20 cellular contexts compared by ENCODE assay signal in the genomic region with DNA sequence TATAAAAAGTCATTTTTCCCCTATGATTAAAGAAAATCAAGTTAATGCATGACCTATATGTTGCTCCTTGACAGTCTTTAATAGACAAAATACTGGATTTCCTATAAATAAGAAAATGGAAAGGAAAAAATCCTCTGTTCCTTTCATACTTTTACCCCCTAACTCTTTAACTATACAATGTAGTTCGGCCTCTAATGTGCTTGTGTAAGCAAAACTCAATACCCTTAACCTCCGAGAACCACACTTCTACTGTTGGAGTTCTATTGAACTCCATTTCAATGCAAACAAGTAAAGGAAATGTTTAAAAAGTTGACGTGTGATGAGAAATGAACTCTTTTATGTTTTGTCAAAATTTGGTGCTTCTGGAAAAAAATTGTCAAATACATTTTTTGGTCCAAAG. TPM values are rescaled to one million over a fixed set of nuclear protein-coding genes. Genes with fewer than 3 reads are reported as not detected.
A peak's percentile ranks its signal among the peaks of the same experiment; 100 is the strongest.
DNase-seq lines count a peak whose midpoint lies in the region; ATAC-seq and TF ChIP-seq lines count a peak whose summit lies in the region.
"Had no signal": no experiment of that assay in that cellular context is flagged by ENCODE, and none has a peak within 500 bp of the region (broad histone marks: within the 10 kb centered on the region; RNA-seq: fewer than 3 reads in every experiment).

No MANE protein-coding gene starts in this region.

- intact Hi-C loops in psoas muscle (cut with DNase I), result no loop called here

- 66 to 89% (median 70%) methylated on average over 3 of the region's 3 CpGs for WGBS in psoas muscle, 3 donors
- 88% methylated on average over 1 of the region's 3 CpGs for WGBS in mesenchymal stem cell

- no peak overlapping the region for H3K18ac ChIP-seq in mesenchymal stem cell (ENCODE audit: low read depth in 1 of 2, low read length in 2 of 2)

- H3K4ac ChIP-seq in mesenchymal stem cell (ENCODE audit: low read depth in 1 of 2, low read length in 2 of 2), result no peak overlapping the region

- no peak overlapping the region for H2AK5ac ChIP-seq in mesenchymal stem cell (ENCODE audit: low read length, severe bottlenecking)

- no peaks in the 10 kb centered on the region for H4K20me1 ChIP-seq in BLaER1 treated with 17β-estradiol and CSF1 and Interleukin-3, amounts not matched to agents 10 nM and 100 nM
- no peaks in the 10 kb centered on the region for H4K20me1 ChIP-seq in SU-DHL-6 (ENCODE audit: low read depth, low read length)

- no peak overlapping the region for H4K8ac ChIP-seq in mesenchymal stem cell (ENCODE audit: low read length)

- no peak overlapping the region for H2BK15ac ChIP-seq in mesenchymal stem cell (ENCODE audit: low read depth, poor library complexity, severe bottlenecking)

- no peaks in the 10 kb centered on the region for H3K79me2 ChIP-seq in SU-DHL-6 (ENCODE audit: insufficient read depth, low read length)

- H3K4me3 Mint-ChIP-seq in IgD-negative memory B cell, result peak overlapping the region in 3 of 4 donors; percentile 16 to 74 (median 55)
- H3K4me3 Mint-ChIP-seq: T-helper 1 cell treated with Interleukin-12 subunit alpha and Interleukin-12 subunit beta and Interleukin-4 antibody, amounts not matched to agents 30 μg/mL and 1 μg/mL, for 36 hours had no signal

- peaks cover 8% of the 10 kb centered on the region for H3K79me1 ChIP-seq in mesenchymal stem cell (replicated peaks; ENCODE audit: low read length, poor library complexity, severe bottlenecking)

- no peaks in the 10 kb centered on the region for H3K27me3 ChIP-seq in BLaER1 treated with 17β-estradiol and CSF1 and Interleukin-3, amounts not matched to agents 10 nM and 100 nM
- H3K27me3 ChIP-seq in SU-DHL-6 (ENCODE audit: low read length), result no peaks in the 10 kb centered on the region
- H3K27me3 ChIP-seq in psoas muscle (ENCODE audit: insufficient read depth in 3 of 3, low read length in 2 of 3), result no peaks in the 10 kb centered on the region
- H3K27me3 ChIP-seq in mesenchymal stem cell (ENCODE audit: control insufficient read depth in 1 of 2, insufficient read depth in 1 of 2, low read length in 2 of 2), result no peaks in the 10 kb centered on the region
- H3K27me3 ChIP-seq: MG63, Peyer's patch had no signal

- H3F3A ChIP-seq in SU-DHL-6 (ENCODE audit: insufficient read depth), result peaks cover 5% of the 10 kb centered on the region

- H3K9ac ChIP-seq in BLaER1 treated with 17β-estradiol and CSF1 and Interleukin-3, amounts not matched to agents 10 nM and 100 nM, result peak overlapping the region in 6 of 11 experiments; percentile 48 to 83 (median 68); a peak in 9 of 22 replicates
- H3K9ac ChIP-seq in SU-DHL-6 (ENCODE audit: low read length), result no peak overlapping the region
- no peak overlapping the region for H3K9ac ChIP-seq in mesenchymal stem cell (ENCODE audit: low read length)

- no peaks in the 10 kb centered on the region for H3K9me3 Mint-ChIP-seq in IgD-negative memory B cell
- H3K9me3 Mint-ChIP-seq: T-helper 1 cell treated with Interleukin-12 subunit alpha and Interleukin-12 subunit beta and Interleukin-4 antibody, amounts not matched to agents 30 μg/mL and 1 μg/mL, for 36 hours had no signal

- TF ChIP-seq CTCF in SU-DHL-6 (IDR thresholded peaks at IDR 0.05; ENCODE audit: insufficient read depth, low read length, poor library complexity, severe bottlenecking), result no peak
- no peak for TF ChIP-seq CTCF in psoas muscle (IDR thresholded peaks at IDR 0.05)

- H2BK120ac ChIP-seq in mesenchymal stem cell (ENCODE audit: low read depth, low read length), result no peak overlapping the region

- H2AFZ ChIP-seq in SU-DHL-6 (ENCODE audit: low read depth, low read length, severe bottlenecking), result no peak overlapping the region
- H2AFZ ChIP-seq in mesenchymal stem cell (ENCODE audit: low read depth, low read length), result no peak overlapping the region

- DNase-seq in psoas muscle (no peak), DMS114 treated with DMSO at 0.1 percent for 48 hours (lab: John Stamatoyannopoulos, UW; ENCODE audit: unreplicated experiment) (no peak), NCI-H146 (lab: John Stamatoyannopoulos, UW) (no peak), kidney glomerular epithelial cell (lab: John Stamatoyannopoulos, UW) (no peak), mesenchymal stem cell (no peak)
- DNase-seq: DMS79, MG63, NCI-H1048, NCI-H1436, NCI-H2029, NCI-H226, NCI-H510A treated with DMSO at 0.1 percent for 48 hours, NCI-H748 treated with DMSO at 0.1 percent for 48 hours, Peyer's patch had no signal

- no peaks in the 10 kb centered on the region for H3K9me2 ChIP-seq in SU-DHL-6 (replicated peaks; ENCODE audit: insufficient read depth, low read length)

- peaks cover 0 to 6% (median 0%) of the 10 kb centered on the region in 11 experiments; a peak in 5 of 22 replicates for H3K9me3 ChIP-seq in BLaER1 treated with 17β-estradiol and CSF1 and Interleukin-3, amounts not matched to agents 10 nM and 100 nM (replicated peaks in 1 of 11)
- H3K9me3 ChIP-seq in SU-DHL-6 (ENCODE audit: insufficient read depth, low read length) (no peaks in the 10 kb centered on the region), psoas muscle (no peaks in the 10 kb centered on the region), mesenchymal stem cell (ENCODE audit: control insufficient read depth, low read length) (no peaks in the 10 kb centered on the region)
- H3K9me3 ChIP-seq: MG63, Peyer's patch had no signal

- no peak overlapping the region; a peak in 1 of 20 replicates for H3K4me3 ChIP-seq in BLaER1 treated with 17β-estradiol and CSF1 and Interleukin-3, amounts not matched to agents 10 nM and 100 nM
- H3K4me3 ChIP-seq in SU-DHL-6 (ENCODE audit: insufficient read depth, low read length, poor library complexity, severe bottlenecking), result no peak overlapping the region
- H3K4me3 ChIP-seq in psoas muscle, result no peak overlapping the region
- H3K4me3 ChIP-seq in mesenchymal stem cell (ENCODE audit: insufficient read depth in 1 of 2, low read depth in 1 of 2, low read length in 2 of 2), result no peak overlapping the region
- H3K4me3 ChIP-seq: MG63, Peyer's patch had no signal

- peaks cover 18 to 83% (median 60%) of the 10 kb centered on the region in 10 experiments for H3K4me1 ChIP-seq in BLaER1 treated with 17β-estradiol and CSF1 and Interleukin-3, amounts not matched to agents 10 nM and 100 nM
- peaks cover 41% of the 10 kb centered on the region for H3K4me1 ChIP-seq in psoas muscle
- H3K4me1 ChIP-seq in mesenchymal stem cell (ENCODE audit: control insufficient read depth, insufficient read depth, low read depth, low read length), result peaks cover 2% of the 10 kb centered on the region
- H3K4me1 ChIP-seq: Peyer's patch had no signal

- H3K27ac Mint-ChIP-seq in IgD-negative memory B cell, result peak overlapping the region; percentile 40 to 80 (median 55)
- H3K27ac Mint-ChIP-seq: T-helper 1 cell treated with Interleukin-12 subunit alpha and Interleukin-12 subunit beta and Interleukin-4 antibody, amounts not matched to agents 30 μg/mL and 1 μg/mL, for 36 hours had no signal

- H3K27ac ChIP-seq in BLaER1 treated with 17β-estradiol and CSF1 and Interleukin-3, amounts not matched to agents 10 nM and 100 nM, result peak overlapping the region in 8 of 11 experiments; percentile 33 to 93 (median 90); a peak in 15 of 22 replicates
- H3K27ac ChIP-seq in SU-DHL-6 (ENCODE audit: low read depth, low read length) (peak overlapping the region; percentile 41; the same call in 1 of the 2 replicates), psoas muscle (peak overlapping the region; percentile 44), mesenchymal stem cell (ENCODE audit: low read length, poor library complexity, severe bottlenecking) (no peak overlapping the region)
- H3K27ac ChIP-seq: C4-2B had no signal

- peaks cover 53 to 59% (median 53%) of the 10 kb centered on the region in 3 donors for H3K4me1 Mint-ChIP-seq in IgD-negative memory B cell

- H2BK5ac ChIP-seq in mesenchymal stem cell (ENCODE audit: low read depth, low read length, poor library complexity, severe bottlenecking), result no peak overlapping the region

- no peak overlapping the region for H4K91ac ChIP-seq in mesenchymal stem cell (ENCODE audit: low read length)

- no peak for ATAC-seq in psoas muscle
- ATAC-seq: HCT116 had no signal

- no peaks in the 10 kb centered on the region for H3K36me3 Mint-ChIP-seq in IgD-negative memory B cell

- peaks cover 0 to 16% (median 0%) of the 10 kb centered on the region in 11 experiments; a peak in 3 of 22 replicates for H3K36me3 ChIP-seq in BLaER1 treated with 17β-estradiol and CSF1 and Interleukin-3, amounts not matched to agents 10 nM and 100 nM
- H3K36me3 ChIP-seq in SU-DHL-6 (ENCODE audit: low read length) (no peaks in the 10 kb centered on the region), psoas muscle (ENCODE audit: insufficient read depth in 1 of 2, low read depth in 1 of 2) (no peaks in the 10 kb centered on the region), mesenchymal stem cell (ENCODE audit: control insufficient read depth in 1 of 2, insufficient read depth in 2 of 2, low read depth in 1 of 2, low read length in 2 of 2) (no peaks in the 10 kb centered on the region)
- H3K36me3 ChIP-seq: MG63, Peyer's patch had no signal

- no peak overlapping the region for H3K14ac ChIP-seq in mesenchymal stem cell (ENCODE audit: low read length in 2 of 2)

- H2BK12ac ChIP-seq in mesenchymal stem cell (ENCODE audit: low read length in 2 of 2), result no peak overlapping the region

- peak overlapping the region; percentile 8 to 86 (median 46); a peak in 17 of 22 replicates for H3K4me2 ChIP-seq in BLaER1 treated with 17β-estradiol and CSF1 and Interleukin-3, amounts not matched to agents 10 nM and 100 nM
- H3K4me2 ChIP-seq in SU-DHL-6 (ENCODE audit: low read depth, low read length, poor library complexity, severe bottlenecking) (peak overlapping the region; percentile 14), mesenchymal stem cell (ENCODE audit: low read length, poor library complexity, severe bottlenecking) (no peak overlapping the region)

- no peak overlapping the region for H3K23ac ChIP-seq in mesenchymal stem cell (ENCODE audit: low read length in 2 of 2)

- H3K27me3 Mint-ChIP-seq in IgD-negative memory B cell, result no peaks in the 10 kb centered on the region

RNA-seq across cellular contexts. Expression of gene HDAC9, which starts 36.0 kb away (rescaled TPM):
- polyA plus RNA-seq in IgD-negative memory B cell (81.2 TPM), psoas muscle (1 to 10 TPM in 1 of 3 donors, under 1 TPM in 2; 0.38 to 3.5 (median 0.86) TPM)
- 10 to 100 TPM; 16.8 to 34.2 (median 20.1) TPM for total RNA-seq in psoas muscle
- 4.0 TPM for polyA plus RNA-seq in mesenchymal stem cell (2013, experiment 1 of 2)
- polyA plus RNA-seq in mesenchymal stem cell (2013, experiment 2 of 2), result 4.0 TPM

Comparison
In these comparisons a context has a peak if more than half of its experiments do, and no peak if none do; other contexts are left out.
1. H3K9ac ChIP-seq: peak in BLaER1 treated with 17β-estradiol and CSF1 and Interleukin-3, amounts not matched to agents 10 nM and 100 nM (6 of 11); none in SU-DHL-6 (single experiment) and mesenchymal stem cell (single experiment).
2. RNA of gene HDAC9, which starts 36.0 kb away (polyA plus RNA-seq): 81.2 TPM in IgD-negative memory B cell (single experiment); 0.38 to 3.5 TPM in psoas muscle; every median in the first group is over 10 times any median in the second.